8 cellular contexts compared by ENCODE assay signal in genomic region chr6:158999154-158999668, GRCh38. TPM values are rescaled to one million over a fixed set of nuclear protein-coding genes. Genes with fewer than 3 reads are reported as not detected.
A peak's percentile ranks its signal among the peaks of the same experiment; 100 is the strongest.
DNase-seq lines count a peak whose midpoint lies in the region; ATAC-seq, FAIRE-seq and TF ChIP-seq lines count a peak whose summit lies in the region.

No MANE protein-coding gene starts in this region.

- H3K9me3 Mint-ChIP-seq in endothelial cell (ENCODE audit: unreplicated experiment), result no peaks in the 10 kb centered on the region
- H3K9me3 Mint-ChIP-seq in natural killer cell treated with Interleukin-12 subunit alpha and Interleukin-12 subunit beta and Interleukin-15 and Interleukin-18, amount 100 ng/mL, for 72 hours, result no peaks in the 10 kb centered on the region

- H3K27me3 Mint-ChIP-seq in endothelial cell (ENCODE audit: unreplicated experiment), result no peaks in the 10 kb centered on the region
- H3K27me3 Mint-ChIP-seq in natural killer cell treated with Interleukin-12 subunit alpha and Interleukin-12 subunit beta and Interleukin-15 and Interleukin-18, amount 100 ng/mL, for 72 hours, result no peaks in the 10 kb centered on the region

- intact Hi-C loops in Panc1 (cut with micrococcal nuclease; ENCODE audit: unreplicated experiment), result no loop called here

- H3K9me3 ChIP-seq in Panc1 (ENCODE audit: control insufficient read depth, insufficient read depth, low read depth, low read length), result no peaks in the 10 kb centered on the region

- ATAC-seq in HG02763 (IDR thresholded peaks at IDR 0.05; ENCODE audit: unreplicated experiment) (peak; percentile 34), Panc1 (peak; percentile 53)
- ATAC-seq in natural killer cell treated with Interleukin-12 subunit alpha and Interleukin-12 subunit beta and Interleukin-15 and Interleukin-18, amount 100 ng/mL, for 72 hours, result peak; percentile 48 to 57

- H3K4me3 Mint-ChIP-seq in endothelial cell (ENCODE audit: unreplicated experiment), result peak overlapping the region; percentile 98
- peak overlapping the region; percentile 97 for H3K4me3 Mint-ChIP-seq in natural killer cell treated with Interleukin-12 subunit alpha and Interleukin-12 subunit beta and Interleukin-15 and Interleukin-18, amount 100 ng/mL, for 72 hours

- DNase-seq in NCI-H526 treated with DMSO at 0.1 percent for 48 hours (lab: John Stamatoyannopoulos, UW), result peak; percentile 31
- DNase-seq in NCI-H526 (lab: John Stamatoyannopoulos, UW), result no peak
- no peak for DNase-seq in Panc1 (ENCODE audit: low read depth, low spot score)
- DNase-seq in endothelial cell (ENCODE audit: low spot score), result no peak
- DNase-seq in natural killer cell treated with Interleukin-12 subunit alpha and Interleukin-12 subunit beta and Interleukin-15 and Interleukin-18, amount 100 ng/mL, for 72 hours (ENCODE audit: low spot score), result peak; percentile 61
- DNase-seq in stimulated activated CD4-positive, alpha-beta T cell treated with anti-CD3 and anti-CD28 coated beads, Interleukin-12 subunit alpha, Interleukin-12 subunit beta, amount 100 ng/mL, for 4 hours, result no peak
- DNase-seq in urothelium cell line (ENCODE audit: low spot score), result no peak

- POLR2A ChIA-PET in Panc1 (lab: Charles Lee), result no interaction called here

- peak overlapping the region; percentile 90 for H3K27ac Mint-ChIP-seq in endothelial cell (ENCODE audit: unreplicated experiment)
- H3K27ac Mint-ChIP-seq in natural killer cell treated with Interleukin-12 subunit alpha and Interleukin-12 subunit beta and Interleukin-15 and Interleukin-18, amount 100 ng/mL, for 72 hours, result peak overlapping the region; percentile 75 to 84

- peaks cover 3% of the 10 kb centered on the region for H3K36me3 Mint-ChIP-seq in endothelial cell (ENCODE audit: low read depth, unreplicated experiment)
- no peaks in the 10 kb centered on the region for H3K36me3 Mint-ChIP-seq in natural killer cell treated with Interleukin-12 subunit alpha and Interleukin-12 subunit beta and Interleukin-15 and Interleukin-18, amount 100 ng/mL, for 72 hours

- H3K4me3 ChIP-seq in Panc1 (ENCODE audit: low read depth in 2 of 2, low read length in 2 of 2), result peak overlapping the region; percentile 93 to 95

- peaks cover 15% of the 10 kb centered on the region for H3K4me1 ChIP-seq in Panc1 (ENCODE audit: control insufficient read depth, insufficient read depth, low read length)

- H3K4me1 Mint-ChIP-seq in endothelial cell (ENCODE audit: unreplicated experiment), result peaks cover 27% of the 10 kb centered on the region
- H3K4me1 Mint-ChIP-seq in natural killer cell treated with Interleukin-12 subunit alpha and Interleukin-12 subunit beta and Interleukin-15 and Interleukin-18, amount 100 ng/mL, for 72 hours (ENCODE audit: low read depth in 2 of 2), result peaks cover 26 to 41% of the 10 kb centered on the region in 2 donors

- peaks cover 5% of the 10 kb centered on the region; the same call in 1 of the 2 replicates for H3K36me3 ChIP-seq in Panc1 (ENCODE audit: control insufficient read depth, insufficient read depth, low read length)

- no peaks in the 10 kb centered on the region for H3K27me3 ChIP-seq in Panc1 (ENCODE audit: control insufficient read depth, insufficient read depth, low read length)

- no TSS peak for BruUV-seq in Panc1 (replicated peaks; lab: Mats Ljungman, UMichigan)

- no peak for FAIRE-seq in urothelium cell line (lab: Jason Lieb, UNC)

- peak overlapping the region; percentile 82 for H3K27ac ChIP-seq in Panc1 (ENCODE audit: low read length)

- TF ChIP-seq CTCF in Panc1 (IDR thresholded peaks at IDR 0.05), result no peak
- TF ChIP-seq CTCF in endothelial cell (IDR thresholded peaks at IDR 0.05; ENCODE audit: unreplicated experiment), result no peak

- CTCF ChIA-PET in Panc1 (lab: Charles Lee), result interaction anchor here (1.6 kb wide), 1 partner anchor 10 kb away, joined by 7 read pairs; no protein-coding TSS in a partner anchor

- in situ Hi-C loops in Panc1 (cut with HindIII; ENCODE audit: low pct_unique_long_range_greater_than_20kb, low sequenced_read_pairs), result no loop called here

RNA-seq across cellular contexts. Expression of gene RSPH3, which starts 0.8 kb away (rescaled TPM):
- 8.1 TPM for total RNA-seq in Panc1 (2021; ENCODE audit: unreplicated experiment)
- 8.2 TPM for polyA plus RNA-seq in Panc1 (2012; ENCODE audit: insufficient read length)
- 4.4 TPM for total RNA-seq in endothelial cell (ENCODE audit: unreplicated experiment)
- 1 to 10 TPM; 1.9 to 2.4 TPM for total RNA-seq in natural killer cell treated with Interleukin-12 subunit alpha and Interleukin-12 subunit beta and Interleukin-15 and Interleukin-18, amount 100 ng/mL, for 72 hours

RNA-seq across cellular contexts. Expression of gene TAGAP, which starts 45.6 kb away (rescaled TPM):
- 0.13 TPM for total RNA-seq in Panc1 (2021; ENCODE audit: unreplicated experiment)
- polyA plus RNA-seq in Panc1 (2012; ENCODE audit: insufficient read length), result not detected
- 0.41 TPM for total RNA-seq in endothelial cell (ENCODE audit: unreplicated experiment)
- total RNA-seq in natural killer cell treated with Interleukin-12 subunit alpha and Interleukin-12 subunit beta and Interleukin-15 and Interleukin-18, amount 100 ng/mL, for 72 hours, result 10 to 100 TPM; 39.6 to 46.8 TPM

Comparison
In these comparisons a context has a peak if more than half of its experiments do, and no peak if none do; other contexts are left out.
1. DNase-seq: peak in NCI-H526 treated with DMSO at 0.1 percent for 48 hours (single experiment) and natural killer cell treated with Interleukin-12 subunit alpha and Interleukin-12 subunit beta and Interleukin-15 and Interleukin-18, amount 100 ng/mL, for 72 hours (single experiment); none in NCI-H526 (0 of 2), Panc1 (single experiment), endothelial cell (single experiment), stimulated activated CD4-positive, alpha-beta T cell treated with anti-CD3 and anti-CD28 coated beads, Interleukin-12 subunit alpha, Interleukin-12 subunit beta, amount 100 ng/mL, for 4 hours (single experiment) and urothelium cell line (single experiment).
2. RNA of gene TAGAP, which starts 45.6 kb away (total RNA-seq): 39.6 to 46.8 TPM in natural killer cell treated with Interleukin-12 subunit alpha and Interleukin-12 subunit beta and Interleukin-15 and Interleukin-18, amount 100 ng/mL, for 72 hours; 0.41 TPM in endothelial cell (single experiment) and 0.13 TPM in Panc1 (single experiment); every median in the first group is over 10 times any median in the second.
3. Peak in every context shown above with its lines, with median percentiles within 50 percentile points of each other: ATAC-seq.